In genomic region chr1:239386453-239387303, GRCh38 we compare ENCODE assay signal across 8 cellular contexts. TPM values are rescaled to one million over a fixed set of nuclear protein-coding genes. Genes with fewer than 3 reads are reported as not detected.
DNase-seq lines count a peak whose midpoint lies in the region; ATAC-seq and TF ChIP-seq lines count a peak whose summit lies in the region.

Gene CHRM3, plus strand, starts transcription at chr1:239386568. Its CDS starts 520,884 bp downstream, at chr1:239907452.

- ATAC-seq in stimulated activated effector memory CD8-positive, alpha-beta T cell treated with anti-CD3 and anti-CD28 coated beads, Interleukin-12 subunit alpha, Interleukin-12 subunit beta, amount 100 ng/mL, for 72 hours, result peak; percentile 51
- ATAC-seq in HG02970 (IDR thresholded peaks at IDR 0.05; ENCODE audit: low FRiP score, unreplicated experiment) (no peak), HG02588 (IDR thresholded peaks at IDR 0.05; ENCODE audit: unreplicated experiment) (no peak)

- H3K4me3 Mint-ChIP-seq in MCF 10A (ENCODE audit: unreplicated experiment), result peak within 1 kb of the TSS; percentile 89
- H3K4me3 Mint-ChIP-seq in stimulated activated effector memory CD8-positive, alpha-beta T cell treated with anti-CD3 and anti-CD28 coated beads, Interleukin-12 subunit alpha, Interleukin-12 subunit beta, amount 100 ng/mL, for 72 hours, result peak within 1 kb of the TSS; percentile 71

- H3K27me3 Mint-ChIP-seq in MCF 10A (ENCODE audit: insufficient read depth, unreplicated experiment), result peaks cover 55% of the 10 kb centered on the region

- CTCF ChIA-PET in MCF 10A (lab: Yijun Ruan, JAX), result interaction anchor here (0.5 to 2.4 kb wide), 38 partner anchors 8 to 1709 kb away, joined by 3 to 12 read pairs (median 3); no protein-coding TSS in a partner anchor

- peak within 1 kb of the TSS; percentile 1 for H3K27ac Mint-ChIP-seq in MCF 10A (ENCODE audit: low read depth, unreplicated experiment)
- H3K27ac Mint-ChIP-seq in stimulated activated effector memory CD8-positive, alpha-beta T cell treated with anti-CD3 and anti-CD28 coated beads, Interleukin-12 subunit alpha, Interleukin-12 subunit beta, amount 100 ng/mL, for 72 hours, result no peak within 1 kb of the TSS

- no TSS peak for BruUV-seq in MCF 10A (replicated peaks; lab: Mats Ljungman, UMichigan)

- peaks cover 26% of the 10 kb centered on the region for H3K4me1 Mint-ChIP-seq in MCF 10A (ENCODE audit: insufficient read depth, unreplicated experiment)
- H3K4me1 Mint-ChIP-seq in stimulated activated effector memory CD8-positive, alpha-beta T cell treated with anti-CD3 and anti-CD28 coated beads, Interleukin-12 subunit alpha, Interleukin-12 subunit beta, amount 100 ng/mL, for 72 hours, result peaks cover 15% of the 10 kb centered on the region

- intact Hi-C loops in MCF 10A (cut with micrococcal nuclease), result loop anchor here (1.0 to 2.0 kb wide), 4 partner anchors 426 to 1535 kb away; no protein-coding TSS in a partner anchor

- POLR2A ChIA-PET in MCF 10A (lab: Yijun Ruan, JAX), result interaction anchor here (0.6 to 1.8 kb wide), 9 partner anchors 23 to 428 kb away, joined by 3 to 8 read pairs (median 3); no protein-coding TSS in a partner anchor

- TF ChIP-seq CTCF in MCF 10A (IDR thresholded peaks at IDR 0.05; ENCODE audit: unreplicated experiment), result peak; percentile 28

- H3K9me3 Mint-ChIP-seq in MCF 10A (ENCODE audit: unreplicated experiment), result no peaks in the 10 kb centered on the region
- H3K9me3 Mint-ChIP-seq in stimulated activated effector memory CD8-positive, alpha-beta T cell treated with anti-CD3 and anti-CD28 coated beads, Interleukin-12 subunit alpha, Interleukin-12 subunit beta, amount 100 ng/mL, for 72 hours, result no peaks in the 10 kb centered on the region

- DNase-seq in H4 (ENCODE audit: low spot score) (peak; percentile 86), NCI-H446 treated with DMSO at 0.1 percent for 48 hours (lab: John Stamatoyannopoulos, UW) (peak; percentile 42), MCF 10A (ENCODE audit: unreplicated experiment) (peak; percentile 96), left kidney (ENCODE audit: low read depth, low spot score) (peak; percentile 92), MV-4-11 (lab: John Stamatoyannopoulos, UW) (no peak)
- DNase-seq in stimulated activated effector memory CD8-positive, alpha-beta T cell treated with anti-CD3 and anti-CD28 coated beads, Interleukin-12 subunit alpha, Interleukin-12 subunit beta, amount 100 ng/mL, for 72 hours (ENCODE audit: low spot score in 2 of 2), result peak in 1 of 2 donors; percentile 45

- no peaks in the 10 kb centered on the region for H3K36me3 Mint-ChIP-seq in MCF 10A (ENCODE audit: insufficient read depth, unreplicated experiment)
- H3K36me3 Mint-ChIP-seq in stimulated activated effector memory CD8-positive, alpha-beta T cell treated with anti-CD3 and anti-CD28 coated beads, Interleukin-12 subunit alpha, Interleukin-12 subunit beta, amount 100 ng/mL, for 72 hours, result peaks cover 7% of the 10 kb centered on the region

RNA-seq across cellular contexts. Expression of gene CHRM3, which starts in this region (rescaled TPM):
- total RNA-seq in H4 (2014; rRNA removed; shearing (Covaris generic)), result 3.4 and 7.2 TPM in 2 replicates
- 0.56 and 0.71 TPM in 2 replicates for total RNA-seq in MCF 10A (2022)

Comparison
In these comparisons a context has a peak if more than half of its experiments do, and no peak if none do; other contexts are left out.
1. Peak in DNase-seq in MCF 10A; RNA of the gene not detected or under 1 TPM.